ENCODE assay signal across 22 cellular contexts in the genomic region with DNA sequence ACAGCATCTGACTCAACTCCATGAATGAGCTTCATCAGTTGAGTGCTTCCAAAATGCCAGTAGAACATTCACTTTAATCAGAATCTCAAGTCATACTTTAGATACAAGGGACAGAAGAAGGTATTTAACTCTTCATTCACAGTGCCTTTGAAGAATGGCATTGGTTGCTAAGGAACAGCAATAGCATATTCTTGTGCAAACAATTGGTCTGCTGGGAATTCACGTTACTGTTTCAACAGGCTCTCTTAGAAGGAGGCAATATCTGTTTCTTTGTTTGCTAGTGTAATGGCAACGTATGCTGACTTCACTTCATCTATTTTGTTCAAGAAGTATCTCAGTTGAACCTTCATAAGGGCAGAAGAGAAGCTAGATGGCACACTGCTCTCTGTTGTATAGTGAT.
DNase-seq lines count a peak whose midpoint lies in the region; TF ChIP-seq lines count a peak whose summit lies in the region.
"Had no signal": no experiment of that assay in that cellular context is flagged by ENCODE, and none has a peak within 500 bp of the region (broad histone marks: within the 10 kb centered on the region; RNA-seq: fewer than 3 reads in every experiment).

No MANE protein-coding gene starts in this region.

- no peak overlapping the region for H3K4me3 Mint-ChIP-seq in progenitor cell of endocrine pancreas (ENCODE audit: low read depth)
- H3K4me3 Mint-ChIP-seq: activated CD4-positive, alpha-beta T cell treated with anti-CD3 and anti-CD28 coated beads, Interleukin-2, amount 10 ng/mL, durations not matched to agents 24 days and 14 days; activated naive CD8-positive, alpha-beta T cell; central memory CD8-positive, alpha-beta T cell; neural progenitor cell had no signal

- peaks cover 8% of the 10 kb centered on the region for H3K4me1 Mint-ChIP-seq in progenitor cell of endocrine pancreas (ENCODE audit: low read depth)
- H3K4me1 Mint-ChIP-seq: activated CD4-positive, alpha-beta T cell treated with anti-CD3 and anti-CD28 coated beads, Interleukin-2, amount 10 ng/mL, durations not matched to agents 24 days and 14 days; central memory CD8-positive, alpha-beta T cell had no signal

- H3K36me3 Mint-ChIP-seq in progenitor cell of endocrine pancreas (ENCODE audit: insufficient read depth), result no peaks in the 10 kb centered on the region
- H3K36me3 Mint-ChIP-seq: activated naive CD8-positive, alpha-beta T cell; neural progenitor cell had no signal

- DNase-seq in NCI-H510A treated with DMSO at 0.1 percent for 48 hours (lab: John Stamatoyannopoulos, UW), result peak; percentile 78
- no peak for DNase-seq in NCI-H510A (lab: John Stamatoyannopoulos, UW)
- DNase-seq in NCI-H2029 treated with DMSO at 0.1 percent for 48 hours (lab: John Stamatoyannopoulos, UW), result peak; percentile 69
- DNase-seq in NCI-H774 (lab: John Stamatoyannopoulos, UW), result peak; percentile 60
- DNase-seq in progenitor cell of endocrine pancreas (ENCODE audit: low spot score, unreplicated experiment), result no peak
- no peak for DNase-seq in activated CD4-positive, alpha-beta T cell treated with anti-CD3 and anti-CD28 coated beads, Interleukin-2, amount 50 U/mL, for 4 hours
- DNase-seq in H4 (ENCODE audit: low spot score), result no peak
- DNase-seq in effector CD4-positive, alpha-beta T cell, result no peak
- DNase-seq: activated CD4-positive, alpha-beta T cell treated with anti-CD3 and anti-CD28 coated beads, Interleukin-2, amount 10 ng/mL, durations not matched to agents 24 days and 14 days; dorsolateral prefrontal cortex; GF-D8; HCEC 1CT; heart right ventricle; left ventricle myocardium inferior; MG63; posterior cingulate gyrus; RPMI8226; SK-N-SH had no signal

- TF ChIP-seq CTCF in progenitor cell of endocrine pancreas (IDR thresholded peaks at IDR 0.05; ENCODE audit: unreplicated experiment), result no peak

- H3K27me3 Mint-ChIP-seq in progenitor cell of endocrine pancreas, result no peaks in the 10 kb centered on the region
- H3K27me3 Mint-ChIP-seq: activated CD4-positive, alpha-beta T cell treated with anti-CD3 and anti-CD28 coated beads, Interleukin-2, amount 10 ng/mL, durations not matched to agents 24 days and 14 days; central memory CD8-positive, alpha-beta T cell had no signal

- H3K27ac Mint-ChIP-seq in progenitor cell of endocrine pancreas, result peak overlapping the region; percentile 76
- H3K27ac Mint-ChIP-seq: activated CD4-positive, alpha-beta T cell treated with anti-CD3 and anti-CD28 coated beads, Interleukin-2, amount 10 ng/mL, durations not matched to agents 24 days and 14 days; activated naive CD8-positive, alpha-beta T cell; activated T-helper 2 cell treated with anti-CD3 and anti-CD28 coated beads, Interferon-gamma antibody, Interleukin-2, Interleukin-4, amounts not matched to agents 10 μg/mL and 5 μg/mL and 100 μg/mL, durations not matched to agents 14 hours and 24 hours and 36 hours; neural progenitor cell had no signal

- H3K9me3 Mint-ChIP-seq in progenitor cell of endocrine pancreas (ENCODE audit: low read depth), result peaks cover 9% of the 10 kb centered on the region
- H3K9me3 Mint-ChIP-seq: activated T-helper 2 cell treated with anti-CD3 and anti-CD28 coated beads, Interferon-gamma antibody, Interleukin-2, Interleukin-4, amounts not matched to agents 10 μg/mL and 5 μg/mL and 100 μg/mL, durations not matched to agents 14 hours and 24 hours and 36 hours; neural progenitor cell had no signal

Comparison
In these comparisons a context has a peak if more than half of its experiments do, and no peak if none do; other contexts are left out.
1. DNase-seq: peak in NCI-H510A treated with DMSO at 0.1 percent for 48 hours (single experiment), NCI-H2029 treated with DMSO at 0.1 percent for 48 hours (single experiment) and NCI-H774 (single experiment); none in NCI-H510A (single experiment), progenitor cell of endocrine pancreas (single experiment), activated CD4-positive, alpha-beta T cell treated with anti-CD3 and anti-CD28 coated beads, Interleukin-2, amount 50 U/mL, for 4 hours (0 of 2), H4 (single experiment) and effector CD4-positive, alpha-beta T cell (single experiment).